Comparison of ENCODE assay signal across 19 cellular contexts in the genomic region with DNA sequence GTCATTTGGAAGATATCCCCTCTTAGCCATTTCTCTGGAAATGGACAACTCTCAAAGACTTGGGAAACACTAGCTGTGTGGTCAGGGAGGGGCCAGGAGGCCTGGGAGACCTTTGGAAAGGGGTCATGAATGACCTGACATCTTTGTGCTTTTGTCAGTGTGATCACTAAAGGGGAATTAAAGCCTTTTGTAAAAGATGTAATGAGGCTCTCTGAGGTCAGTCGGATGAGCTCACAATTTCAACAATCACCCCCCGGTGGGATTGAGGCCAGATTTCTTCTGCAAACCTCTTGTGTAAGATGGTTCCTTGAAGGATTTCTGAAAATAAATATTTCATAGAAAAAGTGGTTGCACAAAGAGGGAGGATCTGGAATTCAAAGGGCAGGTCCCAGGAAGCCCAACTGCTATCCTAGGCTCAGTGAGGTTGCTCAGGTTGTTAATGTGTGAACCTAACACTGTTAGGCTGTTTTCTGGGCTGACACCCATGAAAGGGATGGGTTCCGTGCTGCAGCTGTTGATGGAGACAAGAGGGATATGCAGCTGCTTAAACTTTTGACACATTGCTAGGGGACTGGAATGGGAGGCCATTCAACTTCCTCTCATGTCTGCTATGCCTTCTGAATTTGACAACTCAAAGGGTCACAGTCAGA.
DNase-seq lines count a peak whose midpoint lies in the region; ATAC-seq and TF ChIP-seq lines count a peak whose summit lies in the region.
"Had no signal": no experiment of that assay in that cellular context is flagged by ENCODE, and none has a peak within 500 bp of the region (broad histone marks: within the 10 kb centered on the region; RNA-seq: fewer than 3 reads in every experiment).

No MANE protein-coding gene starts in this region.

- no peak overlapping the region for H4K5ac ChIP-seq in H9 (ENCODE audit: insufficient read length, low read depth, low read length)

- no peaks in the 10 kb centered on the region for H3K79me1 ChIP-seq in H9 (ENCODE audit: insufficient read depth, low read depth, low read length, poor library complexity, severe bottlenecking)

- POLR2A ChIA-PET in WTC11 (lab: Charles Lee) = no interaction called here
- POLR2A ChIA-PET in CD8-positive, alpha-beta T cell (lab: Charles Lee) = no interaction called here

- H3T11ph ChIP-seq in H9 (ENCODE audit: low read length) = no peak overlapping the region

- intact Hi-C loops in sciatic nerve (cut with DNase I) = no loop called here
- intact Hi-C loops in CD8-positive, alpha-beta T cell (cut with DNase I, micrococcal nuclease) = no loop called here

- no peak overlapping the region for H2BK12ac ChIP-seq in H9 (ENCODE audit: insufficient read length, low read depth, low read length)

- peak overlapping the region; percentile 25 to 52; a peak in 3 of 5 replicates for H3K4me3 Mint-ChIP-seq in H9
- peak overlapping the region; percentile 23 for H3K4me3 Mint-ChIP-seq in WTC11
- no peak overlapping the region for H3K4me3 Mint-ChIP-seq in HFFc6
- no peak overlapping the region for H3K4me3 Mint-ChIP-seq in CD8-positive, alpha-beta T cell
- H3K4me3 Mint-ChIP-seq: activated B cell treated with CpG ODN at 0.5 μM for 24 hours; activated CD4-positive, alpha-beta memory T cell treated with anti-CD3 and anti-CD28 coated beads for 36 hours had no signal

- H3K4me2 ChIP-seq in H9 (ENCODE audit: insufficient read depth, insufficient read length, low read length) = no peak overlapping the region

- CTCF ChIA-PET in WTC11 (lab: Charles Lee) = interaction anchor here (0.7 to 1.2 kb wide), 3 partner anchors 36 to 131 kb away, joined by 3 to 8 read pairs (median 3); no protein-coding TSS in a partner anchor
- CTCF ChIA-PET in CD8-positive, alpha-beta T cell (lab: Charles Lee) = no interaction called here

- no peak overlapping the region for H2BK120ac ChIP-seq in H9 (ENCODE audit: low read depth, low read length, poor library complexity, severe bottlenecking)

- no peak overlapping the region for H2AK5ac ChIP-seq in H9 (ENCODE audit: insufficient read length, low read length)

- no peak overlapping the region for H2BK5ac ChIP-seq in H9 (ENCODE audit: insufficient read length, low read length)

- no peaks in the 10 kb centered on the region for H3K79me2 ChIP-seq in H9 (ENCODE audit: insufficient read depth, low read length)

- H3K27ac Mint-ChIP-seq in H9 (peak overlapping the region; percentile 83 to 98 (median 92); a peak in 6 of 7 replicates), WTC11 (peak overlapping the region; percentile 82), HFFc6 (no peak overlapping the region)
- no peak overlapping the region for H3K27ac Mint-ChIP-seq in CD8-positive, alpha-beta T cell
- H3K27ac Mint-ChIP-seq: activated B cell treated with CpG ODN at 0.5 μM for 24 hours; activated CD4-positive, alpha-beta memory T cell treated with anti-CD3 and anti-CD28 coated beads for 36 hours had no signal

- no peaks in the 10 kb centered on the region for H3K36me3 ChIP-seq in gastroesophageal sphincter
- no peaks in the 10 kb centered on the region for H3K36me3 ChIP-seq in CD8-positive, alpha-beta T cell (ENCODE audit: insufficient read depth, low read length)
- H3K36me3 ChIP-seq: adrenal gland, cardiac muscle cell, neutrophil had no signal

- no peak overlapping the region for H2AFZ ChIP-seq in H9 (ENCODE audit: low read length)

- H3K9me3 ChIP-seq in H9 (ENCODE audit: control insufficient read depth, low read depth, low read length) = no peaks in the 10 kb centered on the region
- H3K9me3 ChIP-seq in gastroesophageal sphincter = no peaks in the 10 kb centered on the region
- H3K9me3 ChIP-seq in CD8-positive, alpha-beta T cell (ENCODE audit: low read length) = no peaks in the 10 kb centered on the region
- H3K9me3 ChIP-seq: adrenal gland, mucosa of descending colon, neutrophil had no signal

- no peak overlapping the region for H3K56ac ChIP-seq in H9 (ENCODE audit: insufficient read length, low read depth, low read length)

- H3K27me3 Mint-ChIP-seq in H9 (ENCODE audit: low read depth) (no peaks in the 10 kb centered on the region), WTC11 (ENCODE audit: low read depth) (no peaks in the 10 kb centered on the region), HFFc6 (ENCODE audit: insufficient read depth) (peaks cover 8% of the 10 kb centered on the region)
- H3K27me3 Mint-ChIP-seq in CD8-positive, alpha-beta T cell (ENCODE audit: low read depth) = peaks cover 16% of the 10 kb centered on the region

- H3K23ac ChIP-seq in H9 (ENCODE audit: insufficient read length, low read depth, low read length) = no peak overlapping the region

- H3K27ac ChIP-seq in H9 (ENCODE audit: insufficient read length, low read depth, low read length) = no peak overlapping the region
- H3K27ac ChIP-seq in gastroesophageal sphincter = no peak overlapping the region
- no peak overlapping the region for H3K27ac ChIP-seq in CD8-positive, alpha-beta T cell (ENCODE audit: low read depth, low read length)
- H3K27ac ChIP-seq: cardiac muscle cell, neutrophil had no signal

- H3K9me3 Mint-ChIP-seq in H9 (no peaks in the 10 kb centered on the region), WTC11 (peaks cover 9% of the 10 kb centered on the region), HFFc6 (no peaks in the 10 kb centered on the region)
- no peaks in the 10 kb centered on the region for H3K9me3 Mint-ChIP-seq in CD8-positive, alpha-beta T cell
- H3K9me3 Mint-ChIP-seq: activated B cell treated with CpG ODN at 0.5 μM for 24 hours; activated CD4-positive, alpha-beta memory T cell treated with anti-CD3 and anti-CD28 coated beads for 36 hours had no signal

- H4K8ac ChIP-seq in H9 (replicated peaks; ENCODE audit: insufficient read length, low read depth, low read length) = no peak overlapping the region

- H3K4me3 ChIP-seq in gastroesophageal sphincter = no peak overlapping the region
- H3K4me3 ChIP-seq in CD8-positive, alpha-beta T cell (ENCODE audit: low read depth, low read length) = no peak overlapping the region
- H3K4me3 ChIP-seq: adrenal gland, cardiac muscle cell, mucosa of descending colon had no signal

- H3K9ac ChIP-seq in H9 (ENCODE audit: extremely low read depth, insufficient read length, low read length) = no peak overlapping the region

- no peaks in the 10 kb centered on the region for H4K20me1 ChIP-seq in H9 (ENCODE audit: control insufficient read depth, insufficient read depth, insufficient read length)

- ATAC-seq in WTC11 (peak; percentile 23; the same call in 1 of the 2 replicates), gastroesophageal sphincter (peak; percentile 83), sciatic nerve (peak; percentile 96), GM19351 (IDR thresholded peaks at IDR 0.05; ENCODE audit: unreplicated experiment) (no peak)
- no peak for ATAC-seq in CD8-positive, alpha-beta T cell
- ATAC-seq: mucosa of descending colon had no signal

- TF ChIP-seq CTCF in H9 (conservative IDR thresholded peaks at IDR 0.05) = no peak
- TF ChIP-seq CTCF in WTC11 (IDR thresholded peaks at IDR 0.05) = no peak
- no peak for TF ChIP-seq CTCF in gastroesophageal sphincter (IDR thresholded peaks at IDR 0.05)
- TF ChIP-seq CTCF in HFFc6 (IDR thresholded peaks at IDR 0.05) = no peak
- no peak for TF ChIP-seq CTCF in CD8-positive, alpha-beta T cell (IDR thresholded peaks at IDR 0.05)

- no peak overlapping the region for H3K14ac ChIP-seq in H9 (ENCODE audit: insufficient read depth, low read length)

- H3K23me2 ChIP-seq in H9 (ENCODE audit: insufficient read length, low read depth, low read length, poor library complexity, severe bottlenecking) = no peaks in the 10 kb centered on the region

- H3K27me3 ChIP-seq in H9 (ENCODE audit: insufficient read depth, low read length) (no peaks in the 10 kb centered on the region), gastroesophageal sphincter (no peaks in the 10 kb centered on the region)
- no peaks in the 10 kb centered on the region for H3K27me3 ChIP-seq in CD8-positive, alpha-beta T cell (ENCODE audit: insufficient read depth, low read length)
- H3K27me3 ChIP-seq: adrenal gland, cardiac muscle cell had no signal

- peaks cover 0 to 10% (median 2%) of the 10 kb centered on the region in 3 experiments; a peak in 3 of 7 replicates for H3K36me3 Mint-ChIP-seq in H9 (ENCODE audit: insufficient read depth in 1 of 3, low read depth in 3 of 3)
- H3K36me3 Mint-ChIP-seq in WTC11 = no peaks in the 10 kb centered on the region
- H3K36me3 Mint-ChIP-seq in HFFc6 (ENCODE audit: low read depth) = no peaks in the 10 kb centered on the region
- no peaks in the 10 kb centered on the region for H3K36me3 Mint-ChIP-seq in CD8-positive, alpha-beta T cell
- H3K36me3 Mint-ChIP-seq: activated CD4-positive, alpha-beta memory T cell treated with anti-CD3 and anti-CD28 coated beads for 36 hours had no signal

- peaks cover 12% of the 10 kb centered on the region for H3K4me1 ChIP-seq in H9 (ENCODE audit: insufficient read depth, low read length)
- peaks cover 0 to 33% (median 0%) of the 10 kb centered on the region in 3 donors for H3K4me1 ChIP-seq in gastroesophageal sphincter
- no peaks in the 10 kb centered on the region for H3K4me1 ChIP-seq in CD8-positive, alpha-beta T cell (ENCODE audit: insufficient read depth, low read length)
- H3K4me1 ChIP-seq: adrenal gland had no signal

- H3K4ac ChIP-seq in H9 (ENCODE audit: low read depth, low read length) = no peak overlapping the region

- H2BK15ac ChIP-seq in H9 (ENCODE audit: low read depth, low read length) = no peak overlapping the region

- H2BK20ac ChIP-seq in H9 (ENCODE audit: low read depth, low read length, poor library complexity, severe bottlenecking) = no peak overlapping the region

- no peak overlapping the region for H4K91ac ChIP-seq in H9 (ENCODE audit: insufficient read length, low read depth, low read length)

- TF ChIP-seq POLR2A in gastroesophageal sphincter (IDR thresholded peaks at IDR 0.05) = no peak

- no peak overlapping the region for H3K18ac ChIP-seq in H9 (ENCODE audit: insufficient read length, low read depth, low read length)

- H3K4me1 Mint-ChIP-seq in H9 (peaks cover 57 to 65% of the 10 kb centered on the region in 2 experiments), WTC11 (peaks cover 76% of the 10 kb centered on the region), HFFc6 (ENCODE audit: low read depth) (peaks cover 12% of the 10 kb centered on the region)
- H3K4me1 Mint-ChIP-seq in CD8-positive, alpha-beta T cell (ENCODE audit: low read depth) = no peaks in the 10 kb centered on the region
- H3K4me1 Mint-ChIP-seq: activated B cell treated with CpG ODN at 0.5 μM for 24 hours had no signal

- DNase-seq in H9 = no peak
- DNase-seq in WTC11 (ENCODE audit: low spot score) = no peak
- peak; percentile 77 for DNase-seq in sciatic nerve (ENCODE audit: low spot score)
- DNase-seq in DMS 273 treated with DMSO at 0.1 percent for 48 hours (lab: John Stamatoyannopoulos, UW) = no peak
- no peak for DNase-seq in HFFc6
- no peak for DNase-seq in CD8-positive, alpha-beta T cell
- DNase-seq: ACHN; activated B cell treated with CpG ODN at 0.5 μM for 24 hours; activated CD4-positive, alpha-beta memory T cell treated with anti-CD3 and anti-CD28 coated beads for 36 hours; activated T-cell treated with anti-CD3 and anti-CD28 coated beads for 4 hours; MM.1S; NCI-H1436; substantia nigra had no signal

- TF ChIP-seq EP300 in gastroesophageal sphincter (IDR thresholded peaks at IDR 0.05) = no peak

- no CpG with 5 or more reads among the region's 3 CpGs for WGBS in H9 (ENCODE audit: extremely low coverage, insufficient read length, low lambda C conversion rate)
- 57 to 63% methylated on average over 3 of the region's 3 CpGs for WGBS in gastroesophageal sphincter (ENCODE audit: low coverage in 1 of 2), 2 donors

Comparison
In these comparisons a context has a peak if more than half of its experiments do, and no peak if none do; other contexts are left out.
1. H3K27ac Mint-ChIP-seq: peak in H9 (3 of 3) and WTC11 (single experiment); none in HFFc6 (single experiment) and CD8-positive, alpha-beta T cell (single experiment).
2. H3K4me3 Mint-ChIP-seq: peak in H9 (2 of 2) and WTC11 (single experiment); none in HFFc6 (single experiment) and CD8-positive, alpha-beta T cell (single experiment).
3. ATAC-seq: peak in WTC11 (single experiment), gastroesophageal sphincter (single experiment) and sciatic nerve (single experiment); none in GM19351 (single experiment) and CD8-positive, alpha-beta T cell (single experiment).